Comparison of ENCODE assay signal across 8 cellular contexts in the genomic region with DNA sequence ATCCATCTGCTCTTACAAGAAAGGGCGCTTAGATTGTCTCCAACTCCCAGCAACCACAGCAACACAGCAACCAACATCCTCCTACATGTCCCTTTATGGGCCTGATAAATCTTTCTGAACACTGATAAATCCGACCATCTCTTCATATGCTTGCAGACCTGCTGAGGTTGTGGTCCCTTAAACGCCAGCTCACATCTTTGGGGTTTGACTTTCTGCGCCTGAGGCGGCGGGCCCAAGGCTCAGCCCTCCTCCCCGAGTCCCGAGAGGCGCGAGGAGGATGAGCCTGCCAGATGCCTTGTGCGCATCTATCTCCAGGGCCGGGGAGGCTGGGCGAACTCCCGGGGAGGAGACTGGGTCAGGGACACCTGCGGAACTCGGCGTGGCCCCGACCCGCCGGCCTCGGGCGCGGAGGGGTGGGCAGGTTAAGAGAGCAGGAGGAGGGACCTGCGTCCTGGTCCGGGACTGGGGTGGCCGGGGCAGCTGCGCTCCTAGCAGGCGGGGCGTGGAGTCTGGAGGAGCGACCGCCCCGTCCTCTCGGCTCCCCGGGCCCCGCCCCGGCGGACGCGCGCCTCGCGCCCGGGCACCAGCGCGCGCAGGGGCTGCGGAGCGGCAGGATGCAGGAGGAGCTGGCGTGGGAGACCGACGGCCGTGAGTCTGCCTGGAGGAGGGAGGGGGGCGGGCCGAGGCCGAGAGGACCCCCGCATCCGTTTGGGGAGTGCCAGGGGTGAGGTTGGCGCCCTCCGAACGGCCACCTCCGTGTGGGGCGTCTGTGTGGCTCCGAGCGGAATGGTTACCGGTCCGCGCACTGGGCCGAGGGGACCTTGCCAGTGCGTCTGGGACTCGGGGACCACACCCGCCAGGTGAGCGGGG. TPM values are rescaled to one million over a fixed set of nuclear protein-coding genes. Genes with fewer than 3 reads are reported as not detected.
DNase-seq lines count a peak whose midpoint lies in the region; ATAC-seq and TF ChIP-seq lines count a peak whose summit lies in the region.

Gene ANKDD1A, plus strand, starts transcription at position 586 of the 870 bp plus-strand sequence. Its CDS starts 29 bp downstream, at position 615.

- H3K27me3 ChIP-seq in HAP-1 (ENCODE audit: low read depth) (no peaks in the 10 kb centered on the region), tibial nerve (no peaks in the 10 kb centered on the region)

- peak within 1 kb of the TSS; percentile 29 to 81 (median 70) for H3K4me3 Mint-ChIP-seq in naive thymus-derived CD8-positive, alpha-beta T cell

- H3K9me3 Mint-ChIP-seq in naive thymus-derived CD8-positive, alpha-beta T cell: no peaks in the 10 kb centered on the region

- H3K4me1 ChIP-seq in HAP-1: peaks cover 24% of the 10 kb centered on the region
- H3K4me1 ChIP-seq in tibial nerve: peaks cover 0 to 21% (median 0%) of the 10 kb centered on the region in 4 donors

- POLR2A ChIA-PET in naive thymus-derived CD8-positive, alpha-beta T cell (lab: Charles Lee): interaction anchor here (0.6 kb wide), 1 partner anchor 74 kb away, joined by 7 read pairs; no protein-coding TSS in a partner anchor

- peak; percentile 79 to 90 for ATAC-seq in naive thymus-derived CD8-positive, alpha-beta T cell

- peak; percentile 72 for DNase-seq in EH (ENCODE audit: low read depth)
- DNase-seq in HAP-1 (ENCODE audit: low spot score in 2 of 2): peak; percentile 66 to 86
- peak; percentile 80 for DNase-seq in NCI-H2227 (lab: John Stamatoyannopoulos, UW; ENCODE audit: unreplicated experiment)
- DNase-seq in activated T-cell treated with anti-CD3 and anti-CD28 coated beads, Interleukin-2, amount 50 U/mL, for 1 hour: peak; percentile 43
- peak; percentile 34 for DNase-seq in fibroblast of mammary gland (ENCODE audit: low read depth)
- DNase-seq in naive thymus-derived CD8-positive, alpha-beta T cell: peak in 6 of 10 donors; percentile 6 to 29 (median 17)
- DNase-seq in tibial nerve (ENCODE audit: low spot score in 2 of 2): peak in 1 of 2 donors; percentile 41
- no peak for DNase-seq in AML-193 (lab: John Stamatoyannopoulos, UW)

- TF ChIP-seq CTCF in fibroblast of mammary gland (conservative IDR thresholded peaks at IDR 0.05; ENCODE audit: control insufficient read depth, insufficient read depth, low read depth, low read length) (no peak), tibial nerve (IDR thresholded peaks at IDR 0.05) (no peak)

- H3K36me3 ChIP-seq in HAP-1 (replicated peaks) (no peaks in the 10 kb centered on the region), tibial nerve (no peaks in the 10 kb centered on the region)

- peak in 1 of 2 donors; percentile 18 for TF ChIP-seq EP300 in tibial nerve (IDR thresholded peaks at IDR 0.05)

- H3K9me3 ChIP-seq in HAP-1: peaks cover 4% of the 10 kb centered on the region
- H3K9me3 ChIP-seq in tibial nerve: no peaks in the 10 kb centered on the region

- peak within 1 kb of the TSS in 2 of 10 donors; percentile 1 to 79 for H3K27ac Mint-ChIP-seq in naive thymus-derived CD8-positive, alpha-beta T cell

- H3K36me3 Mint-ChIP-seq in naive thymus-derived CD8-positive, alpha-beta T cell: no peaks in the 10 kb centered on the region

- peak in 1 of 2 donors; percentile 27 for TF ChIP-seq POLR2A in tibial nerve (IDR thresholded peaks at IDR 0.05)

- WGBS in tibial nerve, 2 donors: 6 to 11% methylated on average over 33 to 40 of the region's 72 CpGs

- peaks cover 11 to 43% (median 13%) of the 10 kb centered on the region in 4 donors for H3K4me1 Mint-ChIP-seq in naive thymus-derived CD8-positive, alpha-beta T cell

- H3K4me3 ChIP-seq in HAP-1 (peak within 1 kb of the TSS; percentile 39), fibroblast of mammary gland (ENCODE audit: control insufficient read depth, low read depth, low read length) (peak within 1 kb of the TSS; percentile 58), tibial nerve (peak within 1 kb of the TSS; percentile 37 to 66 (median 50))

- peak within 1 kb of the TSS in 2 of 4 donors; percentile 62 to 76 for H3K27ac ChIP-seq in tibial nerve

- peaks cover 0 to 22% (median 5%) of the 10 kb centered on the region in 5 donors for H3K27me3 Mint-ChIP-seq in naive thymus-derived CD8-positive, alpha-beta T cell

- in situ Hi-C loops in HAP-1 (cut with MboI; ENCODE audit: low sequenced_read_pairs): no loop called here

RNA-seq across cellular contexts. Expression of gene ANKDD1A, which starts in this region (rescaled TPM):
- total RNA-seq in naive thymus-derived CD8-positive, alpha-beta T cell: 1 to 10 TPM; 5.4 to 6.0 TPM
- 1 to 10 TPM in 2 of 3 donors, under 1 TPM in 1; 0.06 to 2.2 (median 1.3) TPM for polyA plus RNA-seq in naive thymus-derived CD8-positive, alpha-beta T cell
- total RNA-seq in tibial nerve: 10 to 100 TPM; 18.2 to 39.3 (median 26.3) TPM

Comparison
In these comparisons a context has a peak if more than half of its experiments do, and no peak if none do; other contexts are left out.
1. DNase-seq: peak in EH (single experiment), HAP-1 (2 of 2), NCI-H2227 (single experiment), activated T-cell treated with anti-CD3 and anti-CD28 coated beads, Interleukin-2, amount 50 U/mL, for 1 hour (single experiment), fibroblast of mammary gland (single experiment) and naive thymus-derived CD8-positive, alpha-beta T cell (6 of 10); none in AML-193 (0 of 2).
2. Peak in every context shown above with its lines, with median percentiles within 50 percentile points of each other: H3K4me3 ChIP-seq.